In the genomic region with DNA sequence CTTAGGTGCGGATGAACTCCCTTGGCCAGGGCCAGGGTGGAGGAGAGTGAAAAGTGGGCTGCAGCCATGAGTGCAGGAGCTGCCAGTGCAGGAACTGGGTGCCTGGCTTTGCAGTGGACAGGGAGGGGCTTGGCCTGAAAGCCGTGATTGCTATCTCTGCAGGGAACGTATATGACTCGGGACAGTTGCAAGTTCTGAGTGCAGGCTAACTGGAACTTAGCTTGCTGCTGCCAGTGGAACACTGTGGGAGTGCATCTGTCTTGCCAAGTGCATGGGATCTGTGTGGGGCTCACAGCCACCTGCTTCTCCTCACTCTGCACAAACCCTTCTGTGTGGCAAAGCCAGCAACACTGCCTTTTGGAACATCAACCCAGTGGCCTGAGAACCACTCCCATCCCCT, we compare ENCODE assay signal across 26 cellular contexts. TPM values are rescaled to one million over a fixed set of nuclear protein-coding genes. Genes with fewer than 3 reads are reported as not detected.
"Had no signal": no experiment of that assay in that cellular context is flagged by ENCODE, and none has a peak within 500 bp of the region (broad histone marks: within the 10 kb centered on the region; RNA-seq: fewer than 3 reads in every experiment).

No MANE protein-coding gene starts in this region.

- H3K9me3 ChIP-seq: pancreas, prostate gland, thoracic aorta, upper lobe of right lung had no signal

- H3K4me3 Mint-ChIP-seq: naive thymus-derived CD4-positive, alpha-beta T cell; natural killer cell treated with Interleukin-12 subunit alpha and Interleukin-12 subunit beta and Interleukin-15 and Interleukin-18, amount 100 ng/mL, for 72 hours; stimulated activated effector memory CD8-positive, alpha-beta T cell treated with anti-CD3 and anti-CD28 coated beads, Interleukin-12 subunit alpha, Interleukin-12 subunit beta, amount 100 ng/mL, for 72 hours; stimulated activated naive CD8-positive, alpha-beta T cell treated with anti-CD3 and anti-CD28 coated beads, Interleukin-15, Interleukin-2, amounts not matched to agents 100 ng/mL and 50 ng/mL, for 24 hours had no signal

- H3K4me1 Mint-ChIP-seq: naive thymus-derived CD4-positive, alpha-beta T cell; stimulated activated effector memory CD8-positive, alpha-beta T cell treated with anti-CD3 and anti-CD28 coated beads, Interleukin-12 subunit alpha, Interleukin-12 subunit beta, amount 100 ng/mL, for 72 hours had no signal

- ATAC-seq: mucosa of descending colon; naive thymus-derived CD4-positive, alpha-beta T cell; pancreas; right cardiac atrium; stimulated activated effector memory CD8-positive, alpha-beta T cell treated with anti-CD3 and anti-CD28 coated beads, Interleukin-12 subunit alpha, Interleukin-12 subunit beta, amount 100 ng/mL, for 72 hours; upper lobe of right lung had no signal

- H3K36me3 ChIP-seq: pancreas, prostate gland, sigmoid colon, suprapubic skin, thoracic aorta, upper lobe of right lung had no signal

- H3K4me1 ChIP-seq: left ventricle myocardium inferior, pancreas, prostate gland, sigmoid colon, spleen, suprapubic skin, tibial artery, upper lobe of right lung had no signal

- H3K27ac Mint-ChIP-seq: naive thymus-derived CD4-positive, alpha-beta T cell; natural killer cell treated with Interleukin-12 subunit alpha and Interleukin-12 subunit beta and Interleukin-15 and Interleukin-18, amount 100 ng/mL, for 72 hours; stimulated activated effector memory CD8-positive, alpha-beta T cell treated with anti-CD3 and anti-CD28 coated beads, Interleukin-12 subunit alpha, Interleukin-12 subunit beta, amount 100 ng/mL, for 72 hours; stimulated activated naive CD8-positive, alpha-beta T cell treated with anti-CD3 and anti-CD28 coated beads, Interleukin-15, Interleukin-2, amounts not matched to agents 100 ng/mL and 50 ng/mL, for 24 hours had no signal

- DNase-seq: islet precursor cell; left ventricle myocardium inferior; midbrain; mucosa of descending colon; naive thymus-derived CD4-positive, alpha-beta T cell; nucleus accumbens; retina; right cardiac atrium; sigmoid colon; small intestine; spleen; stimulated activated CD4-positive, alpha-beta T cell treated with anti-CD3 and anti-CD28 coated beads, Interleukin-4, amount 100 ng/mL, for 24 hours; stimulated activated naive CD4-positive, alpha-beta T cell; tibial artery; trophoblast cell; upper lobe of right lung had no signal

- H2AFZ ChIP-seq: hepatocyte had no signal

- H3K27me3 ChIP-seq: hepatocyte, pancreas, sigmoid colon, spleen, suprapubic skin, tibial artery, upper lobe of right lung had no signal

- H3K79me2 ChIP-seq: hepatocyte had no signal

- H3K27ac ChIP-seq: hepatocyte, left ventricle myocardium inferior, pancreas, prostate gland, sigmoid colon, spleen, suprapubic skin, thoracic aorta, tibial artery, upper lobe of right lung had no signal

- H3K27me3 Mint-ChIP-seq: naive thymus-derived CD4-positive, alpha-beta T cell; natural killer cell treated with Interleukin-12 subunit alpha and Interleukin-12 subunit beta and Interleukin-15 and Interleukin-18, amount 100 ng/mL, for 72 hours; stimulated activated naive CD8-positive, alpha-beta T cell treated with anti-CD3 and anti-CD28 coated beads, Interleukin-15, Interleukin-2, amounts not matched to agents 100 ng/mL and 50 ng/mL, for 24 hours had no signal

- H3K36me3 Mint-ChIP-seq: stimulated activated effector memory CD8-positive, alpha-beta T cell treated with anti-CD3 and anti-CD28 coated beads, Interleukin-12 subunit alpha, Interleukin-12 subunit beta, amount 100 ng/mL, for 72 hours had no signal

- H3K4me3 ChIP-seq: hepatocyte, left ventricle myocardium inferior, lung, mucosa of descending colon, pancreas, prostate gland, sigmoid colon, spleen, suprapubic skin, thoracic aorta, tibial artery, upper lobe of right lung had no signal

- H3K4me2 ChIP-seq: hepatocyte had no signal

RNA-seq across cellular contexts. Expression of gene CASP8, which starts 59.9 kb away (rescaled TPM):
- polyA plus RNA-seq: neural cell had no signal
